8 cellular contexts compared by ENCODE assay signal in genomic region chr1:224497714-224498573, GRCh38.
A peak's percentile ranks its signal among the peaks of the same experiment; 100 is the strongest.
DNase-seq lines count a peak whose midpoint lies in the region; ATAC-seq and TF ChIP-seq lines count a peak whose summit lies in the region.

No MANE protein-coding gene starts in this region.

- H3K27me3 ChIP-seq in KMS-11 (ENCODE audit: insufficient read depth, low read depth) = no peaks in the 10 kb centered on the region
- no peaks in the 10 kb centered on the region for H3K27me3 ChIP-seq in dorsolateral prefrontal cortex
- H3K27me3 ChIP-seq in mucosa of stomach (ENCODE audit: control insufficient read depth, insufficient read depth, low read length) = no peaks in the 10 kb centered on the region

- H3K4me2 ChIP-seq in KMS-11 = peak overlapping the region; percentile 80

- intact Hi-C loops in dorsolateral prefrontal cortex (cut with DNase I) = no loop called here

- H3K79me2 ChIP-seq in KMS-11 (ENCODE audit: insufficient read depth, low read depth) = no peaks in the 10 kb centered on the region

- DNase-seq in GM04504 (ENCODE audit: low read depth) (peak; percentile 64), dorsolateral prefrontal cortex (peak in 4 of 10 donors; percentile 17 to 60 (median 40)), NCI-H1930 (lab: John Stamatoyannopoulos, UW) (no peak)
- peak; percentile 86 for DNase-seq in activated CD4-positive, alpha-beta T cell treated with anti-CD3 and anti-CD28 coated beads for 48 hours

- H3K4me3 Mint-ChIP-seq in stimulated activated memory B cell treated with anti-CD40 and anti-IgM and Interleukin-4, amounts not matched to agents 10 μg/mL and 1 μg/mL and 100 μg/mL, for 72 hours = peak overlapping the region; percentile 43

- peak overlapping the region; percentile 86 for H3K27ac Mint-ChIP-seq in stimulated activated memory B cell treated with anti-CD40 and anti-IgM and Interleukin-4, amounts not matched to agents 10 μg/mL and 1 μg/mL and 100 μg/mL, for 72 hours

- TF ChIP-seq CTCF in KMS-11 (conservative IDR thresholded peaks at IDR 0.05; ENCODE audit: low read depth, low read length) (no peak), dorsolateral prefrontal cortex (IDR thresholded peaks at IDR 0.05 in 54 of 56, conservative IDR thresholded peaks at IDR 0.05 in 2 of 56; ENCODE audit: low read depth in 1 of 56, partially characterized antibody in 56 of 56) (no peak)

- H3K4me1 Mint-ChIP-seq in stimulated activated memory B cell treated with anti-CD40 and anti-IgM and Interleukin-4, amounts not matched to agents 10 μg/mL and 1 μg/mL and 100 μg/mL, for 72 hours = peaks cover 34% of the 10 kb centered on the region

- peaks cover 12% of the 10 kb centered on the region for H3K36me3 Mint-ChIP-seq in stimulated activated memory B cell treated with anti-CD40 and anti-IgM and Interleukin-4, amounts not matched to agents 10 μg/mL and 1 μg/mL and 100 μg/mL, for 72 hours

- peaks cover 64% of the 10 kb centered on the region for H3K4me1 ChIP-seq in KMS-11 (ENCODE audit: low read depth, poor library complexity, severe bottlenecking)
- peaks cover 36% of the 10 kb centered on the region for H3K4me1 ChIP-seq in mucosa of stomach (ENCODE audit: control insufficient read depth, insufficient read depth, low read length)

- H3K4me3 ChIP-seq in KMS-11 (IDR thresholded peaks at IDR 0.05; ENCODE audit: insufficient read depth, low read depth, low read length) = peak overlapping the region; percentile 54
- peak overlapping the region in 2 of 59 donors; percentile 1 to 13 for H3K4me3 ChIP-seq in dorsolateral prefrontal cortex
- no peak overlapping the region for H3K4me3 ChIP-seq in mucosa of stomach (ENCODE audit: low read length)

- H2AFZ ChIP-seq in KMS-11 (ENCODE audit: low read depth) = peak overlapping the region; percentile 65

- no peaks in the 10 kb centered on the region for H4K20me1 ChIP-seq in KMS-11 (ENCODE audit: insufficient read depth)

- H3K9ac ChIP-seq in KMS-11 (peak overlapping the region; percentile 54), mucosa of stomach (ENCODE audit: low read length) (peak overlapping the region; percentile 6)

- no peaks in the 10 kb centered on the region for H3K9me3 ChIP-seq in mucosa of stomach (ENCODE audit: control insufficient read depth, low read length)

- H3K36me3 ChIP-seq in KMS-11 (ENCODE audit: insufficient read depth) (no peaks in the 10 kb centered on the region), mucosa of stomach (ENCODE audit: control insufficient read depth, insufficient read depth, low read length) (no peaks in the 10 kb centered on the region)

- ATAC-seq in GM21737 (IDR thresholded peaks at IDR 0.05; ENCODE audit: unreplicated experiment) = peak; percentile 91
- peak; percentile 95 for ATAC-seq in stimulated activated memory B cell treated with anti-CD40 and anti-IgM and Interleukin-4, amounts not matched to agents 10 μg/mL and 1 μg/mL and 100 μg/mL, for 72 hours

- H3K27ac ChIP-seq in KMS-11 (peak overlapping the region; percentile 91), dorsolateral prefrontal cortex (peak overlapping the region in 53 of 59 donors; percentile 4 to 84 (median 69))

- no peaks in the 10 kb centered on the region for H3K27me3 Mint-ChIP-seq in stimulated activated memory B cell treated with anti-CD40 and anti-IgM and Interleukin-4, amounts not matched to agents 10 μg/mL and 1 μg/mL and 100 μg/mL, for 72 hours

- peaks cover 5% of the 10 kb centered on the region for H3K9me3 Mint-ChIP-seq in stimulated activated memory B cell treated with anti-CD40 and anti-IgM and Interleukin-4, amounts not matched to agents 10 μg/mL and 1 μg/mL and 100 μg/mL, for 72 hours

Comparison
In these comparisons a context has a peak if more than half of its experiments do, and no peak if none do; other contexts are left out.
1. DNase-seq: peak in GM04504 (single experiment) and activated CD4-positive, alpha-beta T cell treated with anti-CD3 and anti-CD28 coated beads for 48 hours (single experiment); none in NCI-H1930 (0 of 2).